Comparison of ENCODE assay signal across 17 cellular contexts in genomic region chr18:12326711-12327460, GRCh38. TPM values are rescaled to one million over a fixed set of nuclear protein-coding genes. Genes with fewer than 3 reads are reported as not detected.
DNase-seq lines count a peak whose midpoint lies in the region; ATAC-seq and TF ChIP-seq lines count a peak whose summit lies in the region.
"Had no signal": no experiment of that assay in that cellular context is flagged by ENCODE, and none has a peak within 500 bp of the region (broad histone marks: within the 10 kb centered on the region; RNA-seq: fewer than 3 reads in every experiment).

No MANE protein-coding gene starts in this region.

- DNase-seq in activated CD8-positive, alpha-beta memory T cell treated with anti-CD3 and anti-CD28 coated beads for 24 hours = peak; percentile 17
- DNase-seq in activated CD8-positive, alpha-beta memory T cell treated with anti-CD3 and anti-CD28 coated beads, Interleukin-2, amount 50 U/mL, for 4 hours = no peak
- no peak for DNase-seq in upper lobe of right lung
- no peak for DNase-seq in NCI-H1105 (lab: John Stamatoyannopoulos, UW)
- DNase-seq in psoas muscle = no peak
- no peak for DNase-seq in WERI-Rb-1
- DNase-seq: ACHN; activated B cell treated with CpG ODN at 0.5 μM for 24 hours; activated T-cell treated with anti-CD3 and anti-CD28 coated beads for 4 hours; effector CD4-positive, alpha-beta T cell; lower lobe of right lung; NCI-H187 treated with DMSO at 0.1 percent for 48 hours; NCI-H524 treated with DMSO at 0.1 percent for 48 hours; SW 1271 had no signal

- WGBS in psoas muscle, 3 donors = 81 to 88% (median 88%) methylated on average over 12 of the region's 12 CpGs

- H3K36me3 ChIP-seq in muscle layer of colon (ENCODE audit: insufficient read depth, low read length) (peaks cover 57% of the 10 kb centered on the region), upper lobe of right lung (peaks cover 73% of the 10 kb centered on the region), psoas muscle (ENCODE audit: insufficient read depth in 1 of 2, low read depth in 1 of 2) (peaks cover 22 to 93% of the 10 kb centered on the region in 2 donors), WERI-Rb-1 (peaks cover 54% of the 10 kb centered on the region)

- H3K4me1 ChIP-seq in muscle layer of colon (ENCODE audit: insufficient read depth, low read length) (peaks cover 11% of the 10 kb centered on the region), upper lobe of right lung (no peaks in the 10 kb centered on the region), psoas muscle (peaks cover 10% of the 10 kb centered on the region)

- no peak overlapping the region for H3K9ac ChIP-seq in muscle layer of colon (ENCODE audit: low read length)

- H3K27ac ChIP-seq in muscle layer of colon (ENCODE audit: low read depth, low read length) = peak overlapping the region; percentile 60
- no peak overlapping the region for H3K27ac ChIP-seq in upper lobe of right lung
- no peak overlapping the region for H3K27ac ChIP-seq in psoas muscle
- H3K27ac ChIP-seq in WERI-Rb-1 = no peak overlapping the region
- H3K27ac ChIP-seq: lower lobe of right lung had no signal

- H3K4me3 ChIP-seq in muscle layer of colon (ENCODE audit: low read depth in 1 of 2, low read length in 2 of 2) = no peak overlapping the region
- H3K4me3 ChIP-seq in upper lobe of right lung = no peak overlapping the region
- H3K4me3 ChIP-seq in psoas muscle = no peak overlapping the region
- H3K4me3 ChIP-seq in WERI-Rb-1 (ENCODE audit: low read depth, low read length) = no peak overlapping the region
- H3K4me3 ChIP-seq: lower lobe of right lung, skin epidermis had no signal

- no peaks in the 10 kb centered on the region for H3K27me3 ChIP-seq in muscle layer of colon (ENCODE audit: control insufficient read depth in 1 of 2, insufficient read depth in 2 of 2, low read length in 2 of 2)
- H3K27me3 ChIP-seq in upper lobe of right lung = no peaks in the 10 kb centered on the region
- H3K27me3 ChIP-seq in psoas muscle (ENCODE audit: insufficient read depth in 3 of 3, low read length in 2 of 3) = no peaks in the 10 kb centered on the region
- no peaks in the 10 kb centered on the region for H3K27me3 ChIP-seq in WERI-Rb-1 (ENCODE audit: insufficient read depth, low read depth, severe bottlenecking)

- intact Hi-C loops in upper lobe of right lung (cut with DNase I) (no loop called here), psoas muscle (cut with DNase I) (no loop called here)

- TF ChIP-seq CTCF in upper lobe of right lung (IDR thresholded peaks at IDR 0.05) = no peak
- no peak for TF ChIP-seq CTCF in psoas muscle (IDR thresholded peaks at IDR 0.05)
- no peak for TF ChIP-seq CTCF in WERI-Rb-1 (IDR thresholded peaks at IDR 0.05; ENCODE audit: low read depth, low read length)

- no peaks in the 10 kb centered on the region for H3K9me3 ChIP-seq in muscle layer of colon (ENCODE audit: low read length)
- no peaks in the 10 kb centered on the region for H3K9me3 ChIP-seq in upper lobe of right lung
- H3K9me3 ChIP-seq in psoas muscle = no peaks in the 10 kb centered on the region
- H3K9me3 ChIP-seq in WERI-Rb-1 (ENCODE audit: severe bottlenecking) = no peaks in the 10 kb centered on the region
- H3K9me3 ChIP-seq: lower lobe of right lung had no signal

- ATAC-seq in esophagus mucosa (peak; percentile 16), upper lobe of right lung (peak; percentile 15), psoas muscle (no peak)

RNA-seq across cellular contexts. Expression of gene TUBB6, which starts 18.8 kb away (rescaled TPM):
- total RNA-seq in esophagus mucosa = 201 TPM
- 110 TPM for total RNA-seq in upper lobe of right lung
- 10 to 100 TPM; 12.5 to 25.3 (median 18.5) TPM for total RNA-seq in psoas muscle
- 10 to 100 TPM; 17.4 to 46.7 (median 23.6) TPM for polyA plus RNA-seq in psoas muscle

RNA-seq across cellular contexts. Expression of gene AFG3L2, which starts 50.1 kb away (rescaled TPM):
- total RNA-seq in esophagus mucosa (43.1 TPM), upper lobe of right lung (35.4 TPM), psoas muscle (100 to 1,000 TPM in 2 of 4 donors, 10 to 100 TPM in 2; 88.8 to 163 (median 103) TPM)
- polyA plus RNA-seq in psoas muscle = 100 to 1,000 TPM in 2 of 3 donors, 10 to 100 TPM in 1; 90.7 to 126 (median 106) TPM

Comparison
In these comparisons a context has a peak if more than half of its experiments do, and no peak if none do; other contexts are left out.
1. ATAC-seq: peak in esophagus mucosa (single experiment) and upper lobe of right lung (single experiment); none in psoas muscle (0 of 4).